ENCODE assay signal across 25 cellular contexts in the genomic region with DNA sequence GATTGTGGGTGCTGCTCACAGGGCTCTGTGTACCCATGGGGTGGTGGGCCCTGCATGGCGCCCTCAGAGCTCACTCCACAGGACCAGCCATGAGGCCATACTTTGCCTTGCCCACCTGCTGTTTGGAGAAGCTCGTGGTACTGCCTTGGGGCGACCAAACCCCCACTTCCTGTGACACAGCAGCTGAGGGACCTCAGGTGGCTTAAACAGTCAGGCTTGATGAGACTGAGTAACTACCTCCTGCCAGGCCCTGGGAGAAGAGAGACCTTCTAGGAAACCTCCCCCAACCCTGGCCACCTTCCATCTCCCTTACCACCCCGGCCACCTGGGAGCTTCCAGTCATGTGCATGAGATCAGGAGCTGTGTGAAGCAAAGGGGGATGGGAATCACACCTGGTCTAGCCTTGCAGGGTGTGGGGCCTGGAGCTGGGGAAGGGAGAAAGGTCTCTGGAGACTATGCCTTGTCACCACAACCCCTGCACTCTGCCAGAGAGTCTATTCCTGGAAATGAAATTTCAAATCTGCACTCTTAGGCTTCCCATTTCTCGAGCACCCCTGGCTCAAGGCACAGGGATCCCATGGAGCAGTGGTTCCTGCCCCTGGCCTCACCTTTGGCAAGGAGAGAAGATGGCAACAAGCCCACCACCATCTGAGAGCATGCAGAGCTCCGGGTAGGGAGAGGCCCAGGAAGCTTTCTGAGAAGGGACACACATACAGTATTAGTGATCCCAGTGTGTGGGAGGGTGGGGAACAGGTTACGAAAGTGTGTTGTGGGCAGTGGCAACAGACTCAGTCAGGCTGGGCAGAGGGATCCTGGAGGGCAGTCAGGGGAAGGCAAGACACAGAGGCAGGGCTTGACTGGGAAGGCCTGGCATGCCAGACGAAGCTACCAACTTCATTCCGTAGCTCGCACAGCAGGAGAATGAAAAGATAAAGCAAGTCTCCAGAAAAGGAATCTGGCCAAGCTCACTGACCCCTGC.
DNase-seq lines count a peak whose midpoint lies in the region; ATAC-seq and TF ChIP-seq lines count a peak whose summit lies in the region.
"Had no signal": no experiment of that assay in that cellular context is flagged by ENCODE, and none has a peak within 500 bp of the region (broad histone marks: within the 10 kb centered on the region; RNA-seq: fewer than 3 reads in every experiment).

No MANE protein-coding gene starts in this region.

- no peaks in the 10 kb centered on the region for H4K20me1 ChIP-seq in DND-41 (ENCODE audit: insufficient read depth, low read length)
- no peaks in the 10 kb centered on the region for H4K20me1 ChIP-seq in Karpas-422 (ENCODE audit: insufficient read depth, low read depth, low read length)

- no peaks in the 10 kb centered on the region for H3K9me2 ChIP-seq in Karpas-422 (replicated peaks; ENCODE audit: insufficient read depth, low read length)

- intact Hi-C loops in spleen (cut with DNase I; ENCODE audit: low total_unique reads) = no loop called here

- no peaks in the 10 kb centered on the region for H3K27me3 ChIP-seq in DND-41 (ENCODE audit: insufficient read depth, low read length, poor library complexity)
- no peaks in the 10 kb centered on the region for H3K27me3 ChIP-seq in Karpas-422 (ENCODE audit: low read length)
- peaks cover 0 to 34% (median 0%) of the 10 kb centered on the region in 7 donors for H3K27me3 ChIP-seq in spleen (replicated peaks in 1 of 7)
- H3K27me3 ChIP-seq: vagina had no signal

- peaks cover 19% of the 10 kb centered on the region for H3K4me1 Mint-ChIP-seq in nephron progenitor cell
- H3K4me1 Mint-ChIP-seq in stimulated activated naive CD8-positive, alpha-beta T cell treated with anti-CD3 and anti-CD28 coated beads, Interleukin-15, amount 100 ng/mL, for 72 hours = no peaks in the 10 kb centered on the region
- H3K4me1 Mint-ChIP-seq: CD4-positive, CD25-positive, alpha-beta regulatory T cell; naive thymus-derived CD4-positive, alpha-beta T cell had no signal

- ATAC-seq in DND-41 (ENCODE audit: insufficient read depth, low read depth) = peak; percentile 81
- ATAC-seq in stimulated activated naive CD8-positive, alpha-beta T cell treated with anti-CD3 and anti-CD28 coated beads, Interleukin-15, amount 100 ng/mL, for 72 hours = no peak
- ATAC-seq in GM18870 (IDR thresholded peaks at IDR 0.05; ENCODE audit: unreplicated experiment) = no peak
- ATAC-seq in GM21381 (IDR thresholded peaks at IDR 0.05; ENCODE audit: unreplicated experiment) = no peak
- ATAC-seq: activated T-cell treated with anti-CD3 and anti-CD28 coated beads, Interleukin-2, amount 50 U/mL, for 4 hours; naive thymus-derived CD4-positive, alpha-beta T cell had no signal

- H3K9me3 ChIP-seq in DND-41 (ENCODE audit: insufficient read depth, low read length, severe bottlenecking) (no peaks in the 10 kb centered on the region), Karpas-422 (ENCODE audit: low read length) (no peaks in the 10 kb centered on the region), spleen (no peaks in the 10 kb centered on the region)
- H3K9me3 ChIP-seq: left ventricle myocardium inferior, suprapubic skin, vagina had no signal

- H3K4me3 Mint-ChIP-seq in nephron progenitor cell = no peak overlapping the region
- H3K4me3 Mint-ChIP-seq in stimulated activated naive CD8-positive, alpha-beta T cell treated with anti-CD3 and anti-CD28 coated beads, Interleukin-15, amount 100 ng/mL, for 72 hours = no peak overlapping the region
- H3K4me3 Mint-ChIP-seq: activated T-cell treated with anti-CD3 and anti-CD28 coated beads, Interleukin-2, amount 50 U/mL, for 4 hours; CD4-positive, CD25-positive, alpha-beta regulatory T cell; naive thymus-derived CD4-positive, alpha-beta T cell had no signal

- H3K4me2 ChIP-seq in DND-41 (ENCODE audit: insufficient read depth, low read length) (no peak overlapping the region), Karpas-422 (ENCODE audit: low read depth, low read length, poor library complexity, severe bottlenecking) (peak overlapping the region; percentile 31)
- H3K4me2 ChIP-seq: smooth muscle cell had no signal

- no peak overlapping the region for H3K27ac Mint-ChIP-seq in nephron progenitor cell
- no peak overlapping the region for H3K27ac Mint-ChIP-seq in stimulated activated naive CD8-positive, alpha-beta T cell treated with anti-CD3 and anti-CD28 coated beads, Interleukin-15, amount 100 ng/mL, for 72 hours
- H3K27ac Mint-ChIP-seq: CD4-positive, CD25-positive, alpha-beta regulatory T cell; naive thymus-derived CD4-positive, alpha-beta T cell had no signal

- H3K27ac ChIP-seq in DND-41 (ENCODE audit: low read length) (peak overlapping the region; percentile 56), Karpas-422 (ENCODE audit: low read length) (peak overlapping the region; percentile 3; the same call in 1 of the 2 replicates), spleen (no peak overlapping the region)
- H3K27ac ChIP-seq: dorsolateral prefrontal cortex, left ventricle myocardium inferior, suprapubic skin, vagina had no signal

- H3K36me3 Mint-ChIP-seq in nephron progenitor cell (ENCODE audit: low read depth) = no peaks in the 10 kb centered on the region
- H3K36me3 Mint-ChIP-seq: CD4-positive, CD25-positive, alpha-beta regulatory T cell had no signal

- 65 to 80% (median 70%) methylated on average over 7 to 10 of the region's 10 CpGs for WGBS in spleen, 5 donors

- TF ChIP-seq POLR2A in spleen (IDR thresholded peaks at IDR 0.05) = no peak

- H3K9me3 Mint-ChIP-seq in nephron progenitor cell = no peaks in the 10 kb centered on the region
- no peaks in the 10 kb centered on the region for H3K9me3 Mint-ChIP-seq in stimulated activated naive CD8-positive, alpha-beta T cell treated with anti-CD3 and anti-CD28 coated beads, Interleukin-15, amount 100 ng/mL, for 72 hours
- H3K9me3 Mint-ChIP-seq: activated T-cell treated with anti-CD3 and anti-CD28 coated beads, Interleukin-2, amount 50 U/mL, for 4 hours had no signal

- peaks cover 19% of the 10 kb centered on the region for H3K4me1 ChIP-seq in DND-41 (ENCODE audit: insufficient read depth, low read length)
- H3K4me1 ChIP-seq in Karpas-422 (ENCODE audit: low read length) = peaks cover 38% of the 10 kb centered on the region
- H3K4me1 ChIP-seq in spleen = no peaks in the 10 kb centered on the region
- H3K4me1 ChIP-seq: suprapubic skin, vagina had no signal

- DNase-seq in DND-41 (peak; percentile 68), Karpas-422 (peak; percentile 81), ecto neural progenitor cell (ENCODE audit: low spot score) (peak; percentile 28), spleen (peak; percentile 53), nephron progenitor cell (no peak)
- no peak for DNase-seq in stimulated activated naive CD8-positive, alpha-beta T cell treated with anti-CD3 and anti-CD28 coated beads, Interleukin-15, amount 100 ng/mL, for 72 hours
- DNase-seq: activated gamma-delta T cell treated with Interleukin-2 at 50 U/mL for 16 hours; activated T-cell treated with anti-CD3 and anti-CD28 coated beads, Interleukin-2, amount 50 U/mL, for 4 hours; CD4-positive, CD25-positive, alpha-beta regulatory T cell; GOT3; hypothalamus; left ventricle myocardium inferior; midbrain; naive thymus-derived CD4-positive, alpha-beta T cell; NCI-H1417; NCI-H2029 treated with DMSO at 0.1 percent for 48 hours; retina; stimulated activated CD4-positive, alpha-beta T cell treated with anti-CD3 and anti-CD28 coated beads, Interleukin-2, amount 100 ng/mL, for 24 hours; T-helper 2 cell had no signal

- H2AFZ ChIP-seq in DND-41 (ENCODE audit: low read depth, low read length) (no peak overlapping the region), Karpas-422 (ENCODE audit: low read length) (no peak overlapping the region)

- TF ChIP-seq CTCF in DND-41 (IDR thresholded peaks at IDR 0.05; ENCODE audit: borderline replicate concordance, extremely low read depth, low read length, poor library complexity, severe bottlenecking) (no peak), spleen (IDR thresholded peaks at IDR 0.05 in 8 of 11, conservative IDR thresholded peaks at IDR 0.05 in 3 of 11) (no peak), nephron progenitor cell (IDR thresholded peaks at IDR 0.05) (no peak)

- no peaks in the 10 kb centered on the region for H3K36me3 ChIP-seq in DND-41 (ENCODE audit: insufficient read depth, low read length)
- no peaks in the 10 kb centered on the region for H3K36me3 ChIP-seq in Karpas-422 (ENCODE audit: insufficient read depth, low read length)
- no peaks in the 10 kb centered on the region for H3K36me3 ChIP-seq in spleen
- H3K36me3 ChIP-seq: left ventricle myocardium inferior, suprapubic skin, vagina had no signal

- no peak overlapping the region for H3K4me3 ChIP-seq in DND-41 (ENCODE audit: low read depth in 1 of 2, low read length in 2 of 2)
- H3K4me3 ChIP-seq in Karpas-422 (ENCODE audit: low read length) = no peak overlapping the region
- H3K4me3 ChIP-seq in spleen = no peak overlapping the region
- H3K4me3 ChIP-seq: dorsolateral prefrontal cortex, left ventricle myocardium inferior, smooth muscle cell, suprapubic skin, vagina had no signal

- H3K9ac ChIP-seq in DND-41 (ENCODE audit: low read depth, low read length) (no peak overlapping the region), Karpas-422 (ENCODE audit: low read length) (no peak overlapping the region)

- H3K79me2 ChIP-seq in DND-41 (ENCODE audit: insufficient read depth, low read length) (no peaks in the 10 kb centered on the region), Karpas-422 (ENCODE audit: low read length) (no peaks in the 10 kb centered on the region)

- H3K27me3 Mint-ChIP-seq in nephron progenitor cell (ENCODE audit: low read depth, poor library complexity) = peaks cover 17% of the 10 kb centered on the region
- no peaks in the 10 kb centered on the region for H3K27me3 Mint-ChIP-seq in stimulated activated naive CD8-positive, alpha-beta T cell treated with anti-CD3 and anti-CD28 coated beads, Interleukin-15, amount 100 ng/mL, for 72 hours

Comparison
In these comparisons a context has a peak if more than half of its experiments do, and no peak if none do; other contexts are left out.
1. DNase-seq: peak in DND-41 (single experiment), Karpas-422 (single experiment), ecto neural progenitor cell (single experiment) and spleen (single experiment); none in nephron progenitor cell (single experiment) and stimulated activated naive CD8-positive, alpha-beta T cell treated with anti-CD3 and anti-CD28 coated beads, Interleukin-15, amount 100 ng/mL, for 72 hours (0 of 2).
2. H3K27ac ChIP-seq: peak in DND-41 (single experiment) and Karpas-422 (single experiment); none in spleen (0 of 8).